ENCODE assay signal across 1 cellular context in the genomic region with DNA sequence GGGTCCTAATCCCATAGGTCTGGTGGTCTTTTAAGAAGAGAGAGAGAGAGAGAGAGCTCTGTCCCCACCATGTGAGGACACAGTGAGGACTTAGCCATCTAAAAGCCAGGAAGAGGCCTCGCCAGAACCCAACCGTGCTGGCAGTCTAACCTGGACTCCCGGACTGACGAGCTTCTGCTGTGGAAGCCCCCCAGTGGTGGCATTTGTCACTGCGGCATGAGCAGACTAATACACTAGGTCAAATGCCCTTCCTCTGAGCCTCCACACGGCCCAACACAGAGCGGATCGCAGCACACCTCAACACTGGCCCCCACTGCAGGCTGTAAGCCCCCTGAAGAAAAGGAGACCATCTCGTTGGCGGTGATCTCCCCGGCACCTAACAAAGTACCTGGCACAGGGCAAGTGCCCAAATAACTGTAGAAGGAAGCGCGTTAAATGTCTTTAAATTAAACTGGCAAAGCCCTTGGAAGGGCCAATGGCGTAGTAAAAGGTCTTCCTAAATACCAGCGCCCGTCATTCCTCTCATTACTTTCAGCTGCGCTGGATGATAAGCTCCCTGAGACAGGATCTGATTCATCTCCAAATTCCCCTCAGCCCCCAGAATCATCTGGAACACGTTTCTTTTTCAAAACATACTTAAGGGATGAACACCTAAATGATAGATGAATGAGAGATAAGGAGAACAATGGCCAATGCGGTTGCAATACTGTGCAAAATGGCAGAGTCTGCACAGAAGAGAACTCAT.
TF ChIP-seq lines count a peak whose summit lies in the region.

No MANE protein-coding gene starts in this region.

TF ChIP-seq in H1, 55 proteins besides CTCF, POLR2A, EP300 and RAD21 (continued from another document):
- TF ChIP-seq, protein P1, sequence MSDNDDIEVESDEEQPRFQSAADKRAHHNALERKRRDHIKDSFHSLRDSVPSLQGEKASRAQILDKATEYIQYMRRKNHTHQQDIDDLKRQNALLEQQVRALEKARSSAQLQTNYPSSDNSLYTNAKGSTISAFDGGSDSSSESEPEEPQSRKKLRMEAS (IDR thresholded peaks at IDR 0.05) = peak; percentile 66
TF ChIP-seq in H1: peak in this region for 1.
